8 cellular contexts compared by ENCODE assay signal in the genomic region with DNA sequence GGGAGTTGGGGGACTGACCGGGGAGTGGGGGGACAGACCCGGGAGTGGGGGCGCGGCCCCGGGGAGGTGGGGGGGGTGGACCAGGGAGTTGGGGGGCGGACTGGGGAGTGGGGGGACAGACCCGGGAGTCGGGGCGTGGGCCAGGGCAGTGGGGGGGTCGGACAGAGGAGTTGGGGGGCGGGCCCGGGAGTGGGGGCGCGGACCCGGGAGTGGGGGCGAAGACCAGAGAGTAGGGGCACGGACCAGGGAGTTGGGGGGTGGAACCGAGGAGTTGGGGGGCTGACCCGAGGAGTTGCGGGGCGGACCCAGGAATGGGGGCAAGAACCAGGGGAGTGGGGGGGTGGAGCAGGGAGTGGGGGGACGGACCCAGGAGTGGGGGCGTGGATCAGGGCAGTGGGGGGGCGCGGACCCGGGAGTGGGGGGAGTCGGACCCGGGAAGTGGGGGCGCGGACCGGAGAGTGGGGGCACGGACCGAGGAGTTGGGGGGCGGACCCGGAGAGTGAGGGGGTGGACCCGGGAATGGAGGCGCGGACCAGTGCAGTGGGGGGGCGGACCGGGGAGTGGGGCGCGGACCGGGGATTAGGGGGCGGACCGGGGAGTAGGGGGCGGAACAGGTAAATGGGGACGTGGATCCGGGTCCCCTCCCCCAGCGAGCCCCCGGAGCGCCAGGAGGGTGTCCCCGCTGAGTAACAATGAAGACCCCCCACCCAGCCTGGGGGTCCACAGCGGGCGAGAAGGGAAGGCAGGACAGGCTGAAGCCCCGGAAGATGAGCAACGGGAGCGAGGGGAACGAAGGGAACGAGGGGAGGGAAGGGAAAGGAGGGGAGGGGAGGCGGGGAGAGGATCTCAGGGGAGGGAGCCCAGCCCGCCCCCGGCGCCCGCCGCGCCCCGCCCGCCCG. TPM values are rescaled to one million over a fixed set of nuclear protein-coding genes. Genes with fewer than 3 reads are reported as not detected.
DNase-seq lines count a peak whose midpoint lies in the region; ATAC-seq and TF ChIP-seq lines count a peak whose summit lies in the region.

No MANE protein-coding gene starts in this region.

- H3K36me3 Mint-ChIP-seq in activated T-helper 17 cell treated with anti-CD3 and anti-CD28 coated beads, Interleukin-2, amount 50 U/mL, for 72 hours (ENCODE audit: low read depth): peaks cover 26% of the 10 kb centered on the region

- H3K36me3 ChIP-seq in hepatocyte (replicated peaks; ENCODE audit: insufficient read depth, low read depth): no peaks in the 10 kb centered on the region

- peak; percentile 59 for DNase-seq in stimulated activated CD4-positive, alpha-beta T cell treated with anti-CD3 and anti-CD28 coated beads, Interleukin-15, amount 100 ng/mL, for 24 hours
- no peak for DNase-seq in stimulated activated CD4-positive, alpha-beta T cell treated with anti-CD3 and anti-CD28 coated beads, Interleukin-1b, Interleukin-23, amount 100 ng/mL, for 48 hours
- DNase-seq in hepatocyte (ENCODE audit: low spot score) (peak; percentile 53), DMS53 (lab: John Stamatoyannopoulos, UW) (no peak)
- peak; percentile 55 for DNase-seq in stimulated activated CD8-positive, alpha-beta memory T cell treated with anti-CD3 and anti-CD28 coated beads, Interleukin-4, amount 100 ng/mL, for 48 hours
- no peak for DNase-seq in activated CD4-positive, CD25-positive, alpha-beta regulatory T cell (lab: John Stamatoyannopoulos, UW)

- no peak for ATAC-seq in activated T-helper 17 cell treated with anti-CD3 and anti-CD28 coated beads, Interleukin-2, amount 50 U/mL, for 72 hours (replicated peaks)
- no peak for ATAC-seq in HG03432 (IDR thresholded peaks at IDR 0.05; ENCODE audit: unreplicated experiment)

- H3K9me3 ChIP-seq in hepatocyte (ENCODE audit: low read depth): no peaks in the 10 kb centered on the region

- peaks cover 14% of the 10 kb centered on the region for H3K4me1 Mint-ChIP-seq in activated T-helper 17 cell treated with anti-CD3 and anti-CD28 coated beads, Interleukin-2, amount 50 U/mL, for 72 hours

- WGBS in hepatocyte (ENCODE audit: low lambda C conversion rate, missing lambda C conversion rate): no CpG with 5 or more reads among the region's 69 CpGs

- H3K4me2 ChIP-seq in hepatocyte: peak overlapping the region; percentile 80

- H3K4me3 ChIP-seq in hepatocyte: peak overlapping the region; percentile 91

- peak overlapping the region; percentile 77 for H3K4me3 Mint-ChIP-seq in activated T-helper 17 cell treated with anti-CD3 and anti-CD28 coated beads, Interleukin-2, amount 50 U/mL, for 72 hours

- H3K9me3 Mint-ChIP-seq in activated T-helper 17 cell treated with anti-CD3 and anti-CD28 coated beads, Interleukin-2, amount 50 U/mL, for 72 hours: no peaks in the 10 kb centered on the region

- no peaks in the 10 kb centered on the region for H3K27me3 Mint-ChIP-seq in activated T-helper 17 cell treated with anti-CD3 and anti-CD28 coated beads, Interleukin-2, amount 50 U/mL, for 72 hours

- peak overlapping the region; percentile 89 for H3K27ac ChIP-seq in hepatocyte

- no peaks in the 10 kb centered on the region for H4K20me1 ChIP-seq in hepatocyte (ENCODE audit: insufficient read depth, poor library complexity, severe bottlenecking)

- no peak overlapping the region for H3K27ac Mint-ChIP-seq in activated T-helper 17 cell treated with anti-CD3 and anti-CD28 coated beads, Interleukin-2, amount 50 U/mL, for 72 hours

- TF ChIP-seq CTCF in hepatocyte (IDR thresholded peaks at IDR 0.05; ENCODE audit: poor library complexity): no peak

- H3K79me2 ChIP-seq in hepatocyte: peaks cover 54% of the 10 kb centered on the region

- H3K27me3 ChIP-seq in hepatocyte: peaks cover 8% of the 10 kb centered on the region

- no peaks in the 10 kb centered on the region for H3K9me2 ChIP-seq in hepatocyte (replicated peaks; ENCODE audit: insufficient read depth)

- H3K4me1 ChIP-seq in hepatocyte (ENCODE audit: insufficient read depth): peaks cover 14% of the 10 kb centered on the region

- no peak overlapping the region for H2AFZ ChIP-seq in hepatocyte

RNA-seq across cellular contexts. Expression of a gene that starts 0.6 kb away (rescaled TPM):
- 10 to 100 TPM; 78.5 to 79.3 TPM for total RNA-seq in activated T-helper 17 cell treated with anti-CD3 and anti-CD28 coated beads, Interleukin-2, amount 50 U/mL, for 72 hours
- total RNA-seq in hepatocyte: 42.2 and 44.1 TPM in 2 replicates
- 86.6 and 88.2 TPM in 2 replicates for polyA plus RNA-seq in hepatocyte

RNA-seq across cellular contexts. Expression of a gene that starts 4.7 kb away (rescaled TPM):
- 10 to 100 TPM; 17.5 to 53.1 TPM for total RNA-seq in activated T-helper 17 cell treated with anti-CD3 and anti-CD28 coated beads, Interleukin-2, amount 50 U/mL, for 72 hours
- 1.3 and 1.4 TPM in 2 replicates for total RNA-seq in hepatocyte
- 2.1 and 4.2 TPM in 2 replicates for polyA plus RNA-seq in hepatocyte

RNA-seq across cellular contexts. Expression of a gene that starts 13.4 kb away (rescaled TPM):
- total RNA-seq in activated T-helper 17 cell treated with anti-CD3 and anti-CD28 coated beads, Interleukin-2, amount 50 U/mL, for 72 hours: 10 to 100 TPM; 50.3 to 79.3 TPM
- 95.9 and 122 TPM in 2 replicates for total RNA-seq in hepatocyte
- 180 and 203 TPM in 2 replicates for polyA plus RNA-seq in hepatocyte

RNA-seq across cellular contexts. Expression of a gene that starts 19.1 kb away (rescaled TPM):
- total RNA-seq in activated T-helper 17 cell treated with anti-CD3 and anti-CD28 coated beads, Interleukin-2, amount 50 U/mL, for 72 hours: not detected
- total RNA-seq in hepatocyte: not detected in 2 replicates
- not detected in 2 replicates for polyA plus RNA-seq in hepatocyte

RNA-seq across cellular contexts. Expression of a gene that starts 19.4 kb away (rescaled TPM):
- 10 to 100 TPM; 60.4 to 64.1 TPM for total RNA-seq in activated T-helper 17 cell treated with anti-CD3 and anti-CD28 coated beads, Interleukin-2, amount 50 U/mL, for 72 hours
- total RNA-seq in hepatocyte: 24.4 and 32.1 TPM in 2 replicates
- 80.9 and 111 TPM in 2 replicates for polyA plus RNA-seq in hepatocyte

Comparison
In these comparisons a context has a peak if more than half of its experiments do, and no peak if none do; other contexts are left out.
1. DNase-seq: peak in stimulated activated CD4-positive, alpha-beta T cell treated with anti-CD3 and anti-CD28 coated beads, Interleukin-15, amount 100 ng/mL, for 24 hours (single experiment), hepatocyte (single experiment) and stimulated activated CD8-positive, alpha-beta memory T cell treated with anti-CD3 and anti-CD28 coated beads, Interleukin-4, amount 100 ng/mL, for 48 hours (single experiment); none in stimulated activated CD4-positive, alpha-beta T cell treated with anti-CD3 and anti-CD28 coated beads, Interleukin-1b, Interleukin-23, amount 100 ng/mL, for 48 hours (single experiment), DMS53 (single experiment) and activated CD4-positive, CD25-positive, alpha-beta regulatory T cell (0 of 4).